ENCODE assay signal across 10 cellular contexts in the genomic region with DNA sequence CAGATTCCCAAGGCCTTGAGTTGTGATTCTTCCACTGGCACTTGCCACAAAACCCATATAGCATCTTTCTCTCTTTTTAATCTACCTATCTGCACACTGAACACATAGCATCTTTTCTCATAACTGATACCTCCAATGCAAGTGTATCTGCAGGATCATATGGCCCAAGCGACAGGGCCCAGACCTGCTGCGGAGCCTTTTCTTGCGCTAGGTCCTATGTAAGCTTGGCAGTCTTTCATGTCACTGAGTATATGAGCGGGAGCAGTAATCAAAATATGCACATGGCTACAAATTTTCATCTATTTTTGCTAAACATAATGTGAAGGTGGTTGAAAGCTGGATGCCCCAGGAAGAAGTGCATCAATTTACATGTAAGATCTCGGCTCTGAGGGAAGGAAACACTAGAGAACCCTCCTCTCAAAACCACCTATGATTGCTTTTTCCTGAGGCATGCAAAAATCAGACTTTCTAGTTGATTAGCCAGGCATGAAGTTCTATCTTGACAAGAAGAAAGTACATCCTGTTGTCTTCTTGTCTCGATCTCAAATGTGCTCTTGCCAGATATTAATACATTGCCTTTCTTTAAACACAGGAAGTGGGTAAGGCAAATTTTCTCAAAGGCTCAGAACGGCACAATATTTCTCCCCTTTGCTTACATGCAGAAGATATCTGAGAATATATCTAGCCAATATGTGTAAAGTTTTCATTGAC. TPM values are rescaled to one million over a fixed set of nuclear protein-coding genes. Genes with fewer than 3 reads are reported as not detected.
A peak's percentile ranks its signal among the peaks of the same experiment; 100 is the strongest.
DNase-seq lines count a peak whose midpoint lies in the region; ATAC-seq, FAIRE-seq and TF ChIP-seq lines count a peak whose summit lies in the region.
"Had no signal": no experiment of that assay in that cellular context is flagged by ENCODE, and none has a peak within 500 bp of the region (broad histone marks: within the 10 kb centered on the region; RNA-seq: fewer than 3 reads in every experiment).

No MANE protein-coding gene starts in this region.

- H3K9me3 ChIP-seq in kidney (ENCODE audit: control insufficient read depth in 1 of 2, low read length in 2 of 2) (no peaks in the 10 kb centered on the region), sigmoid colon (no peaks in the 10 kb centered on the region)

- H3K9ac ChIP-seq in kidney (ENCODE audit: low read length in 2 of 2): no peak overlapping the region

- TF ChIP-seq EP300 in sigmoid colon (IDR thresholded peaks at IDR 0.05): no peak

- no peaks in the 10 kb centered on the region for H3K27me3 ChIP-seq in sigmoid colon

- DNase-seq in kidney (no peak), urothelium cell line (ENCODE audit: low spot score) (no peak), nephron progenitor cell (no peak), sigmoid colon (no peak)
- DNase-seq in stimulated activated CD8-positive, alpha-beta memory T cell treated with anti-CD3 and anti-CD28 coated beads, Interleukin-4, amount 100 ng/mL, for 48 hours: no peak

- H3K27ac Mint-ChIP-seq in nephron progenitor cell: no peak overlapping the region

- no peaks in the 10 kb centered on the region for H3K4me1 Mint-ChIP-seq in nephron progenitor cell

- WGBS in sigmoid colon, 2 donors: 60 to 87% methylated on average over 7 of the region's 7 CpGs

- no peak for FAIRE-seq in kidney (lab: Jason Lieb, UNC)
- no peak for FAIRE-seq in urothelium cell line (lab: Jason Lieb, UNC)
- FAIRE-seq: H1 had no signal

- intact Hi-C loops in kidney (cut with DNase I): no loop called here
- intact Hi-C loops in sigmoid colon (cut with DNase I): no loop called here

- H3K4me1 ChIP-seq in kidney (ENCODE audit: control insufficient read depth in 1 of 2, insufficient read depth in 1 of 2, low read depth in 1 of 2, low read length in 2 of 2): peaks cover 4 to 15% of the 10 kb centered on the region in 2 donors
- no peaks in the 10 kb centered on the region for H3K4me1 ChIP-seq in sigmoid colon

- ATAC-seq in GM18502 (IDR thresholded peaks at IDR 0.05; ENCODE audit: poor library complexity, unreplicated experiment): peak; percentile 96
- peak; percentile 90 for ATAC-seq in GM21447 (IDR thresholded peaks at IDR 0.05; ENCODE audit: unreplicated experiment)
- peak; percentile 94 for ATAC-seq in HG03469 (IDR thresholded peaks at IDR 0.05; ENCODE audit: unreplicated experiment)

- H3K9me3 Mint-ChIP-seq in nephron progenitor cell: no peaks in the 10 kb centered on the region

- no peaks in the 10 kb centered on the region for H3K36me3 ChIP-seq in kidney (ENCODE audit: control insufficient read depth in 1 of 2, insufficient read depth in 2 of 2, low read length in 2 of 2)
- H3K36me3 ChIP-seq in sigmoid colon: no peaks in the 10 kb centered on the region

- TF ChIP-seq CTCF in kidney (IDR thresholded peaks at IDR 0.05; ENCODE audit: borderline replicate concordance, extremely low read depth, insufficient read depth) (no peak), nephron progenitor cell (IDR thresholded peaks at IDR 0.05) (no peak), sigmoid colon (IDR thresholded peaks at IDR 0.05) (no peak)

- H3K27me3 Mint-ChIP-seq in nephron progenitor cell (ENCODE audit: low read depth, poor library complexity): peaks cover 5% of the 10 kb centered on the region

- H3K27ac ChIP-seq in kidney (ENCODE audit: low read depth in 2 of 2, low read length in 2 of 2): peak overlapping the region; percentile 80 to 84
- H3K27ac ChIP-seq in sigmoid colon: no peak overlapping the region
- H3K27ac ChIP-seq: SK-N-MC had no signal

- TF ChIP-seq POLR2A in sigmoid colon (IDR thresholded peaks at IDR 0.05): no peak

- no peaks in the 10 kb centered on the region for H3K36me3 Mint-ChIP-seq in nephron progenitor cell (ENCODE audit: low read depth)

- H3K4me3 ChIP-seq in kidney (ENCODE audit: low read length in 2 of 2): no peak overlapping the region
- H3K4me3 ChIP-seq in sigmoid colon: no peak overlapping the region
- H3K4me3 ChIP-seq: SK-N-MC had no signal

- no peak overlapping the region for H3K4me3 Mint-ChIP-seq in nephron progenitor cell

RNA-seq across cellular contexts. Expression of gene CEMIP2, which starts 26.9 kb away (rescaled TPM):
- 70.7 TPM for total RNA-seq in kidney
- 13.9 TPM for polyA plus RNA-seq in kidney (ENCODE audit: insufficient read depth, low read depth, low replicate concordance)
- total RNA-seq in sigmoid colon: 10 to 100 TPM; 17.9 to 90.4 (median 28.8) TPM
- polyA plus RNA-seq in sigmoid colon: 10 to 100 TPM; 18.0 to 46.0 (median 28.8) TPM

Comparison
In these comparisons a context has a peak if more than half of its experiments do, and no peak if none do; other contexts are left out.
1. H3K27ac ChIP-seq: peak in kidney (2 of 2); none in sigmoid colon (0 of 4).
2. Peak in every context shown above with its lines, with median percentiles within 50 percentile points of each other: ATAC-seq.